8 cellular contexts compared by ENCODE assay signal in genomic region chr19:57615346-57615745, GRCh38. TPM values are rescaled to one million over a fixed set of nuclear protein-coding genes. Genes with fewer than 3 reads are reported as not detected.
DNase-seq lines count a peak whose midpoint lies in the region; ATAC-seq and TF ChIP-seq lines count a peak whose summit lies in the region.

No MANE protein-coding gene starts in this region.

- no peak for TF ChIP-seq EP300 in stomach (IDR thresholded peaks at IDR 0.05)

- peaks cover 52% of the 10 kb centered on the region for H3K9me3 ChIP-seq in iPS-15b (ENCODE audit: control insufficient read depth, insufficient read depth, low read length)
- H3K9me3 ChIP-seq in stomach, result peaks cover 57 to 77% (median 68%) of the 10 kb centered on the region in 4 donors

- H3K4me1 ChIP-seq in iPS-15b (ENCODE audit: control insufficient read depth, insufficient read depth, low read length) (no peaks in the 10 kb centered on the region), stomach (peaks cover 4 to 20% (median 11%) of the 10 kb centered on the region in 4 donors)

- H3K27me3 ChIP-seq in iPS-15b (ENCODE audit: control insufficient read depth, insufficient read depth, low read length) (no peaks in the 10 kb centered on the region), stomach (no peaks in the 10 kb centered on the region)

- peaks cover 32% of the 10 kb centered on the region for H3K4me1 Mint-ChIP-seq in activated T-cell treated with anti-CD3 and anti-CD28 coated beads, Interleukin-2, amount 50 U/mL, for 24 hours (ENCODE audit: low read depth)
- peaks cover 18% of the 10 kb centered on the region for H3K4me1 Mint-ChIP-seq in activated CD4-positive, alpha-beta memory T cell treated with anti-CD3 and anti-CD28 coated beads, Interleukin-2, amount 10 ng/mL, durations not matched to agents 7 days and 5 days

- H3K36me3 ChIP-seq in iPS-15b (ENCODE audit: control insufficient read depth, insufficient read depth, low read length) (peaks cover 52% of the 10 kb centered on the region), stomach (peaks cover 46 to 55% (median 50%) of the 10 kb centered on the region in 4 donors)

- H3K27ac Mint-ChIP-seq in activated T-cell treated with anti-CD3 and anti-CD28 coated beads, Interleukin-2, amount 50 U/mL, for 24 hours, result peak overlapping the region; percentile 76
- peak overlapping the region; percentile 72 for H3K27ac Mint-ChIP-seq in activated CD4-positive, alpha-beta memory T cell treated with anti-CD3 and anti-CD28 coated beads, Interleukin-2, amount 10 ng/mL, durations not matched to agents 7 days and 5 days

- TF ChIP-seq POLR2A in stomach (IDR thresholded peaks at IDR 0.05), result no peak

- H3K9me3 Mint-ChIP-seq in activated T-cell treated with anti-CD3 and anti-CD28 coated beads, Interleukin-2, amount 50 U/mL, for 24 hours, result peaks cover 77% of the 10 kb centered on the region
- peaks cover 76% of the 10 kb centered on the region for H3K9me3 Mint-ChIP-seq in activated CD4-positive, alpha-beta memory T cell treated with anti-CD3 and anti-CD28 coated beads, Interleukin-2, amount 10 ng/mL, durations not matched to agents 7 days and 5 days

- H3K36me3 Mint-ChIP-seq in activated T-cell treated with anti-CD3 and anti-CD28 coated beads, Interleukin-2, amount 50 U/mL, for 24 hours (ENCODE audit: low read depth), result peaks cover 86% of the 10 kb centered on the region
- peaks cover 69% of the 10 kb centered on the region for H3K36me3 Mint-ChIP-seq in activated CD4-positive, alpha-beta memory T cell treated with anti-CD3 and anti-CD28 coated beads, Interleukin-2, amount 10 ng/mL, durations not matched to agents 7 days and 5 days (ENCODE audit: low read depth)

- CTCF ChIA-PET in activated CD4-positive, alpha-beta memory T cell treated with anti-CD3 and anti-CD28 coated beads, Interleukin-2, amount 10 ng/mL, durations not matched to agents 7 days and 5 days (lab: Charles Lee), result interaction anchor here (0.6 kb wide), 1 partner anchor 307 kb away, joined by 4 read pairs; no protein-coding TSS in a partner anchor

- H3K4me3 ChIP-seq in iPS-15b (ENCODE audit: low read depth, low read length) (peak overlapping the region; percentile 94), stomach (peak overlapping the region in 3 of 4 donors; percentile 95 to 100 (median 98))

- no peak overlapping the region for H3K9ac ChIP-seq in iPS-15b (ENCODE audit: low read depth, low read length)

- no peaks in the 10 kb centered on the region for H3K27me3 Mint-ChIP-seq in activated T-cell treated with anti-CD3 and anti-CD28 coated beads, Interleukin-2, amount 50 U/mL, for 24 hours
- H3K27me3 Mint-ChIP-seq in activated CD4-positive, alpha-beta memory T cell treated with anti-CD3 and anti-CD28 coated beads, Interleukin-2, amount 10 ng/mL, durations not matched to agents 7 days and 5 days, result no peaks in the 10 kb centered on the region

- peak overlapping the region; percentile 91 for H3K4me3 Mint-ChIP-seq in activated T-cell treated with anti-CD3 and anti-CD28 coated beads, Interleukin-2, amount 50 U/mL, for 24 hours
- H3K4me3 Mint-ChIP-seq in activated CD4-positive, alpha-beta memory T cell treated with anti-CD3 and anti-CD28 coated beads, Interleukin-2, amount 10 ng/mL, durations not matched to agents 7 days and 5 days, result peak overlapping the region; percentile 87

- 80 to 100% (median 97%) methylated on average over 3 of the region's 3 CpGs for WGBS in stomach, 5 donors

- no peak overlapping the region for H3K27ac ChIP-seq in stomach

- intact Hi-C loops in stomach (cut with DNase I; ENCODE audit: low total_unique reads), result no loop called here

- no peak for ATAC-seq in GM21786 (IDR thresholded peaks at IDR 0.05; ENCODE audit: unreplicated experiment)

- POLR2A ChIA-PET in activated CD4-positive, alpha-beta memory T cell treated with anti-CD3 and anti-CD28 coated beads, Interleukin-2, amount 10 ng/mL, durations not matched to agents 7 days and 5 days (lab: Charles Lee), result interaction anchor here (1.3 to 2.7 kb wide), 3 partner anchors 17 to 387 kb away, joined by 3 to 9 read pairs (median 9); partner anchors contain the start of genes ZNF211 and ZNF606

- TF ChIP-seq CTCF in stomach (IDR thresholded peaks at IDR 0.05), result no peak

- no peak for DNase-seq in activated T-cell treated with anti-CD3 and anti-CD28 coated beads, Interleukin-2, amount 50 U/mL, for 24 hours
- no peak for DNase-seq in activated T-cell treated with anti-CD3 and anti-CD28 coated beads, Interleukin-2, amount 50 U/mL, for 1 hour
- no peak for DNase-seq in activated CD4-positive, alpha-beta memory T cell treated with anti-CD3 and anti-CD28 coated beads, Interleukin-2, amount 10 ng/mL, durations not matched to agents 7 days and 5 days
- DNase-seq in stomach, result no peak
- DNase-seq in mucosa of gallbladder (ENCODE audit: low spot score), result no peak
- no peak for DNase-seq in NCI-H2171 (lab: John Stamatoyannopoulos, UW)

RNA-seq across cellular contexts. Expression of gene ZNF134, which starts 1.3 kb away (rescaled TPM):
- total RNA-seq in activated CD4-positive, alpha-beta memory T cell treated with anti-CD3 and anti-CD28 coated beads, Interleukin-2, amount 10 ng/mL, durations not matched to agents 7 days and 5 days, result 10 to 100 TPM; 14.7 to 16.7 TPM
- total RNA-seq in stomach (10 to 100 TPM in 4 of 5 donors, 1 to 10 TPM in 1; 6.2 to 21.7 (median 11.6) TPM), mucosa of gallbladder (19.0 TPM)
- 1 to 10 TPM; 3.8 to 5.0 (median 4.2) TPM for polyA plus RNA-seq in stomach

RNA-seq across cellular contexts. Expression of gene ZNF530, which starts 15.7 kb away (rescaled TPM):
- total RNA-seq in activated CD4-positive, alpha-beta memory T cell treated with anti-CD3 and anti-CD28 coated beads, Interleukin-2, amount 10 ng/mL, durations not matched to agents 7 days and 5 days, result 1 to 10 TPM; 7.4 to 8.3 TPM
- total RNA-seq in stomach (1 to 10 TPM in 3 of 5 donors, not detected in 2; 1.0 to 6.4 (median 2.3) TPM), mucosa of gallbladder (5.1 TPM)
- polyA plus RNA-seq in stomach, result 1 to 10 TPM in 2 of 3 donors, under 1 TPM in 1; 0.81 to 3.8 (median 2.2) TPM

RNA-seq across cellular contexts. Expression of gene ZNF211, which starts 17.6 kb away (rescaled TPM):
- 10 to 100 TPM; 17.8 to 20.4 TPM for total RNA-seq in activated CD4-positive, alpha-beta memory T cell treated with anti-CD3 and anti-CD28 coated beads, Interleukin-2, amount 10 ng/mL, durations not matched to agents 7 days and 5 days
- total RNA-seq in stomach (10 to 100 TPM in 3 of 5 donors, 1 to 10 TPM in 2; 5.4 to 37.1 (median 14.6) TPM), mucosa of gallbladder (19.6 TPM)
- polyA plus RNA-seq in stomach, result 1 to 10 TPM; 4.4 to 9.8 (median 5.7) TPM

RNA-seq across cellular contexts. Expression of gene ZIK1, which starts 31.4 kb away (rescaled TPM):
- total RNA-seq in activated CD4-positive, alpha-beta memory T cell treated with anti-CD3 and anti-CD28 coated beads, Interleukin-2, amount 10 ng/mL, durations not matched to agents 7 days and 5 days, result 1 to 10 TPM; 5.7 to 6.1 TPM
- 10 to 100 TPM in 1 of 5 donors, under 1 TPM in 2, not detected in 2; 0.29 to 14.7 (median 0.89) TPM for total RNA-seq in stomach
- polyA plus RNA-seq in stomach, result 1 to 10 TPM in 1 of 3 donors, under 1 TPM in 2; 0.62 to 1.3 (median 0.92) TPM
- total RNA-seq in mucosa of gallbladder, result 7.6 TPM

RNA-seq across cellular contexts. Expression of gene ZNF416, which starts 36.6 kb away (rescaled TPM):
- total RNA-seq in activated CD4-positive, alpha-beta memory T cell treated with anti-CD3 and anti-CD28 coated beads, Interleukin-2, amount 10 ng/mL, durations not matched to agents 7 days and 5 days, result 1 to 10 TPM; 5.4 to 6.7 TPM
- 10 to 100 TPM in 1 of 5 donors, 1 to 10 TPM in 2, under 1 TPM in 1, not detected in 1; 0.87 to 25.0 (median 3.8) TPM for total RNA-seq in stomach
- 1 to 10 TPM in 2 of 3 donors, under 1 TPM in 1; 1.00 to 2.7 (median 2.3) TPM for polyA plus RNA-seq in stomach
- total RNA-seq in mucosa of gallbladder, result 7.1 TPM
